ENCODE assay signal across 11 cellular contexts in genomic region chr15:78058401-78058935, GRCh38. TPM values are rescaled to one million over a fixed set of nuclear protein-coding genes. Genes with fewer than 3 reads are reported as not detected.
DNase-seq lines count a peak whose midpoint lies in the region; ATAC-seq, FAIRE-seq and TF ChIP-seq lines count a peak whose summit lies in the region.
"Had no signal": no experiment of that assay in that cellular context is flagged by ENCODE, and none has a peak within 500 bp of the region (broad histone marks: within the 10 kb centered on the region; RNA-seq: fewer than 3 reads in every experiment).

No MANE protein-coding gene starts in this region.

- H4K20me1 ChIP-seq in GM23248 (ENCODE audit: insufficient read depth), result 0 out of 2 replicates have a peak, but pooled peaks cover 3% of the 10 kb centered on the region
- peaks cover 5% of the 10 kb centered on the region; the same call in 1 of the 2 replicates for H4K20me1 ChIP-seq in K562 (replicated peaks; ENCODE audit: control insufficient read depth, insufficient read depth, low read length)

- peaks cover 50 to 70% (median 66%) of the 10 kb centered on the region in 3 donors for H3K4me1 Mint-ChIP-seq in naive B cell

- peak overlapping the region in 2 of 8 donors; percentile 11 to 61 for H3K4me3 Mint-ChIP-seq in naive B cell

- DNase-seq in GM23248 (no peak), K562 (ENCODE audit: extremely low read depth in 1 of 4, low spot score in 3 of 4) (no peak), naive B cell (no peak), NCI-H2227 (lab: John Stamatoyannopoulos, UW; ENCODE audit: unreplicated experiment) (no peak), pancreas (no peak), NCI-H2196 treated with DMSO at 0.1 percent for 48 hours (lab: John Stamatoyannopoulos, UW; ENCODE audit: unreplicated experiment) (no peak)
- DNase-seq: COR-L47; effector CD8-positive, alpha-beta T cell had no signal

- no peak for TF ChIP-seq CTCF in K562 (IDR thresholded peaks at IDR 0.05 in 2 of 3, conservative IDR thresholded peaks at IDR 0.05 in 1 of 3; ENCODE audit: insufficient read depth in 2 of 3, low read depth in 1 of 3, low read length in 3 of 3)
- TF ChIP-seq CTCF in pancreas (IDR thresholded peaks at IDR 0.05), result no peak

- TF ChIP-seq RAD21 in K562 (CRISPR knock-in tag; conservative IDR thresholded peaks at IDR 0.05 in 1 of 2, IDR thresholded peaks at IDR 0.05 in 1 of 2), result no peak

- in situ Hi-C loops in GM23248 (cut with MboI), result no loop called here
- in situ Hi-C loops in K562 (cut with MboI), result no loop called here

- intact Hi-C loops in K562 (cut with micrococcal nuclease) (no loop called here), pancreas (cut with DNase I) (no loop called here)

- peak; percentile 15 for FAIRE-seq in K562 (lab: Jason Lieb, UNC)
- no peak for FAIRE-seq in pancreas (lab: Jason Lieb, UNC)

- peaks cover 13% of the 10 kb centered on the region; the same call in 1 of the 2 replicates for H3F3A ChIP-seq in GM23248 (ENCODE audit: insufficient read depth)

- H3K9me3 ChIP-seq in GM23248 (ENCODE audit: low read depth) (no peaks in the 10 kb centered on the region), K562 (replicated peaks; ENCODE audit: control insufficient read depth, insufficient read depth, low read depth, low read length) (no peaks in the 10 kb centered on the region), pancreas (no peaks in the 10 kb centered on the region)

- H3K27me3 ChIP-seq in ACC112 (ENCODE audit: insufficient read depth, low read length) (no peaks in the 10 kb centered on the region), GM23248 (replicated peaks; ENCODE audit: insufficient read depth) (no peaks in the 10 kb centered on the region), K562 (ENCODE audit: control insufficient read depth in 2 of 2, insufficient read depth in 2 of 2, low read length in 2 of 2) (no peaks in the 10 kb centered on the region), pancreas (no peaks in the 10 kb centered on the region)

- H3K36me3 Mint-ChIP-seq in naive B cell, result peaks cover 0 to 4% of the 10 kb centered on the region in 2 donors

- H3K4me2 ChIP-seq in GM23248 (ENCODE audit: unreplicated experiment) (peak overlapping the region; percentile 11), K562 (ENCODE audit: insufficient read depth, low read length) (no peak overlapping the region)

- no TSS peak for BruUV-seq in K562 (replicated peaks; lab: Mats Ljungman, UMichigan)

- H3K9me2 ChIP-seq in GM23248 (ENCODE audit: insufficient read depth), result no peaks in the 10 kb centered on the region

- TF ChIP-seq POLR2A in K562 (conservative IDR thresholded peaks at IDR 0.05), result no peak

- POLR2A ChIA-PET in K562 (lab: Yijun Ruan, JAX), result interaction anchor here (1.2 to 1.9 kb wide), 4 partner anchors 9 to 16 kb away, joined by 4 to 9 read pairs (median 5); no protein-coding TSS in a partner anchor

- H3K36me3 ChIP-seq in ACC112 (ENCODE audit: insufficient read depth, low read length) (0 out of 2 replicates have a peak, but pooled peaks cover 3% of the 10 kb centered on the region), GM23248 (ENCODE audit: low read depth) (0 out of 2 replicates have a peak, but pooled peaks cover 2% of the 10 kb centered on the region), K562 (ENCODE audit: control insufficient read depth, insufficient read depth, low read length) (peaks cover 2% of the 10 kb centered on the region; the same call in 1 of the 3 replicates), pancreas (peaks cover 0 to 2% (median 0%) of the 10 kb centered on the region in 3 donors)

- H3K27ac Mint-ChIP-seq in naive B cell, result peak overlapping the region in 4 of 6 donors; percentile 14 to 87 (median 44)

- H3K27ac ChIP-seq in ACC112 (ENCODE audit: low read depth, low read length) (peak overlapping the region; percentile 90; the same call in 1 of the 2 replicates), GM23248 (no peak overlapping the region), K562 (ENCODE audit: extremely low read depth, low read depth, low read length) (no peak overlapping the region), pancreas (no peak overlapping the region)

- H3K9ac ChIP-seq in GM23248 (no peak overlapping the region), K562 (ENCODE audit: insufficient read depth in 1 of 2, low read depth in 2 of 2, low read length in 2 of 2) (no peak overlapping the region)

- no peaks in the 10 kb centered on the region for H3K9me1 ChIP-seq in K562 (ENCODE audit: control insufficient read depth, insufficient read depth, low read length)

- no peaks in the 10 kb centered on the region for H3K27me3 Mint-ChIP-seq in naive B cell

- H2AFZ ChIP-seq in ACC112 (ENCODE audit: low read length, unreplicated experiment), result no peak overlapping the region
- no peak overlapping the region for H2AFZ ChIP-seq in GM23248
- H2AFZ ChIP-seq in K562 (ENCODE audit: low read depth, low read length), result no peak overlapping the region

- H3K79me2 ChIP-seq in ACC112 (ENCODE audit: control insufficient read depth, insufficient read depth, low read length, unreplicated experiment) (peaks cover 92% of the 10 kb centered on the region), GM23248 (ENCODE audit: insufficient read depth) (peaks cover 97% of the 10 kb centered on the region), K562 (ENCODE audit: control insufficient read depth, insufficient read depth, low read length) (0 out of 3 replicates have a peak, but pooled peaks cover 2% of the 10 kb centered on the region)

- WGBS in GM23248 (ENCODE audit: low coverage in 1 of 2, low lambda C conversion rate in 2 of 2, missing lambda C conversion rate in 2 of 2), 2 experiments, result 56 to 58% methylated on average over 10 of the region's 10 CpGs
- 57% methylated on average over 10 of the region's 10 CpGs for WGBS in K562 (ENCODE audit: insufficient coverage, low coverage, missing lambda C conversion rate)
- 90 to 96% methylated on average over 10 of the region's 10 CpGs for WGBS in pancreas, 2 donors

- no peak for TF ChIP-seq EP300 in K562 (IDR thresholded peaks at IDR 0.05; ENCODE audit: low read length)

- H3K4me3 ChIP-seq in ACC112 (ENCODE audit: low read depth, low read length) (no peak overlapping the region), GM23248 (no peak overlapping the region), K562 (no peak overlapping the region), pancreas (no peak overlapping the region)

- ATAC-seq in K562, result no peak
- ATAC-seq in naive B cell (ENCODE audit: low read depth in 2 of 2), result no peak
- no peak for ATAC-seq in GM19328 (IDR thresholded peaks at IDR 0.05; ENCODE audit: unreplicated experiment)
- no peak for ATAC-seq in pancreas

- peaks cover 65% of the 10 kb centered on the region for H3K4me1 ChIP-seq in ACC112 (ENCODE audit: control insufficient read depth, insufficient read depth, low read length, unreplicated experiment)
- H3K4me1 ChIP-seq in GM23248 (ENCODE audit: insufficient read depth), result peaks cover 47% of the 10 kb centered on the region
- H3K4me1 ChIP-seq in K562 (replicated peaks in 1 of 2; ENCODE audit: control insufficient read depth in 2 of 2, insufficient read depth in 2 of 2, low read length in 2 of 2), result peaks cover 3 to 4% of the 10 kb centered on the region in 2 experiments; a peak in 3 of 5 replicates
- peaks cover 32 to 65% (median 56%) of the 10 kb centered on the region in 3 donors for H3K4me1 ChIP-seq in pancreas

- H3K9me3 Mint-ChIP-seq in naive B cell, result no peaks in the 10 kb centered on the region

- CTCF ChIA-PET in K562 (lab: Yijun Ruan, JAX; ENCODE audit: low intra/inter-chr PET ratio), result no interaction called here

RNA-seq across cellular contexts. Expression of gene TBC1D2B, which starts 19.0 kb away (rescaled TPM):
- total RNA-seq in GM23248 (2014; rRNA removed; shearing (Covaris generic)), result 40.5 and 42.0 TPM in 2 replicates
- 11.1 and 13.5 TPM in 2 replicates for polyA plus RNA-seq in GM23248 (2016; fragmentation: Nextera tagmentation; extraction: Ambion mirVana)
- 51.5 and 55.8 TPM in 2 replicates for total RNA-seq in K562 (2011; cell fraction: chromatin; rRNA removed; ENCODE audit: low replicate concordance)
- 24.0 and 27.9 TPM in 2 replicates for total RNA-seq in K562 (2011; cell fraction: nucleolus; rRNA removed)
- 23.0 and 24.5 TPM in 2 replicates for total RNA-seq in K562 (2011; cell fraction: nucleoplasm; rRNA removed)
- total RNA-seq in K562 (2014; rRNA removed), result 5.1 and 6.2 TPM in 2 replicates
- total RNA-seq in K562 (2014; rRNA removed; fragmentation: Illumina TruSeq; extraction: Trizol), result 8.9 and 9.3 TPM in 2 replicates
- 7.8 and 8.9 TPM in 2 replicates for total RNA-seq in K562 (2015; rRNA removed; fragmentation: Illumina TruSeq; extraction: Trizol)
- 10.1 and 10.7 TPM in 2 replicates for total RNA-seq in K562 (2021)
- 13.7 and 16.3 TPM in 2 replicates for polyA plus RNA-seq in K562 (2011; rRNA removed)
- polyA plus RNA-seq in K562 (2011; cell fraction: cytosol; rRNA removed), result 9.0 and 12.5 TPM in 2 replicates
- polyA plus RNA-seq in K562 (2011; cell fraction: nucleus; rRNA removed), result 28.9 and 35.0 TPM in 2 replicates
- 5.8 and 15.9 TPM in 2 replicates for polyA plus RNA-seq in K562 (2012)
- polyA plus RNA-seq in K562 (2014; fragmentation: Illumina TruSeq; extraction: Trizol), result 7.7 and 9.2 TPM in 2 replicates
- polyA plus RNA-seq in K562 (2014; fragmentation: Nextera tagmentation; extraction: Ambion mirVana), result under 1 TPM; 0.15 to 0.48 TPM
- polyA plus RNA-seq in K562 (2014; rRNA removed), result 6.5 and 6.9 TPM in 2 replicates
- polyA minus RNA-seq in K562 (2011; rRNA and poly(A)+ RNA removed), result 10.0 and 13.7 TPM in 2 replicates
- polyA minus RNA-seq in K562 (2011; cell fraction: cytosol; rRNA and poly(A)+ RNA removed), result 5.5 and 8.6 TPM in 2 replicates
- polyA minus RNA-seq in K562 (2011; cell fraction: nucleus; rRNA and poly(A)+ RNA removed), result 7.5 and 11.8 TPM in 2 replicates
- polyA plus RNA-seq in naive B cell (ENCODE audit: low read depth in 6 of 6), result 1 to 10 TPM; 1.7 to 5.5 (median 2.9) TPM
- total RNA-seq in pancreas, result 10 to 100 TPM; 16.1 to 35.8 (median 27.0) TPM
- 10 to 100 TPM; 13.4 to 13.8 TPM for polyA plus RNA-seq in pancreas

RNA-seq across cellular contexts. Expression of gene SH2D7, which starts 33.9 kb away (rescaled TPM):
- total RNA-seq in GM23248 (2014; rRNA removed; shearing (Covaris generic)), result not detected in 2 replicates
- polyA plus RNA-seq in GM23248 (2016; fragmentation: Nextera tagmentation; extraction: Ambion mirVana) (not detected in 2 replicates), K562 (2011; rRNA removed) (not detected in 2 replicates), K562 (2014; fragmentation: Illumina TruSeq; extraction: Trizol) (not detected in 2 replicates), K562 (2014; fragmentation: Nextera tagmentation; extraction: Ambion mirVana) (not detected), K562 (2014; rRNA removed) (not detected in 2 replicates), naive B cell (ENCODE audit: low read depth in 6 of 6) (not detected), pancreas (under 1 TPM; 0.15 to 0.19 TPM)
- not detected in 2 replicates for total RNA-seq in K562 (2011; cell fraction: chromatin; rRNA removed; ENCODE audit: low replicate concordance)
- not detected in 2 replicates for total RNA-seq in K562 (2011; cell fraction: nucleolus; rRNA removed)
- not detected in 2 replicates for total RNA-seq in K562 (2011; cell fraction: nucleoplasm; rRNA removed)
- total RNA-seq in K562 (2014; rRNA removed) (not detected in 2 replicates), K562 (2014; rRNA removed; fragmentation: Illumina TruSeq; extraction: Trizol) (not detected in 2 replicates), K562 (2015; rRNA removed; fragmentation: Illumina TruSeq; extraction: Trizol) (not detected in 2 replicates), K562 (2021) (not detected in 2 replicates), pancreas (1 to 10 TPM in 1 of 6 donors, under 1 TPM in 4, not detected in 1; 0.04 to 1.8 (median 0.14) TPM)
- polyA plus RNA-seq in K562 (2011; cell fraction: cytosol; rRNA removed), result not detected in 2 replicates
- polyA plus RNA-seq in K562 (2011; cell fraction: nucleus; rRNA removed), result not detected in 2 replicates
- 0.10 and 0.19 TPM in 2 replicates for polyA plus RNA-seq in K562 (2012)
- not detected in 2 replicates for polyA minus RNA-seq in K562 (2011; rRNA and poly(A)+ RNA removed)
- not detected in 2 replicates for polyA minus RNA-seq in K562 (2011; cell fraction: cytosol; rRNA and poly(A)+ RNA removed)
- polyA minus RNA-seq in K562 (2011; cell fraction: nucleus; rRNA and poly(A)+ RNA removed), result not detected in 2 replicates
- total RNA-seq: omental fat pad had no signal
